Comparison of ENCODE assay signal across 1 cellular context in the genomic region with DNA sequence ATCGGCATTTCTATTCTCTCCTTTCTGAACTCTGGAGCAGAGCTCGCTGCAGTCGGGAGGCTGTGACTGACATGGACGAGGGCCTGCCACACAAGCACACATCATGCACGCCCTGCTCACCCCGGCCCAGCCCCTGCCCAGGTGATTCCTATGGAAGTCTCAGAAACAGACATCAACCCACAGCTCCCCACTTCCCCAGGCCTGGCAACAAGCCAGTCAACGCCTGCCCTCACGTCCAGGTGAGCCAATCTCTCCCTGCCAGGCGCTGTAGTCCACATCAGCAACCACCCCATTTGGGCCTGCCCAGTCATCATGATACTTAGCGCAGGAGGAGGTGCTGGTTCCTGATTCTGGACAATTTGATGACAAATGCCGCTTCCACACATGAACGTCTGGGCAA.
TF ChIP-seq lines count a peak whose summit lies in the region.

No MANE protein-coding gene starts in this region.

TF ChIP-seq in HepG2, 621 proteins besides CTCF, POLR2A, EP300 and RAD21:
- TF ChIP-seq HOXA9 (CRISPR knock-in tag; IDR thresholded peaks at IDR 0.05; ENCODE audit: borderline replicate concordance) (no peak), ZNF382 (CRISPR knock-in tag; IDR thresholded peaks at IDR 0.05; ENCODE audit: borderline replicate concordance) (no peak), KAT2B (IDR thresholded peaks at IDR 0.05; ENCODE audit: borderline replicate concordance, low read depth, low read length) (no peak), ERF (CRISPR knock-in tag; IDR thresholded peaks at IDR 0.05) (no peak), ZNF766 (CRISPR knock-in tag; IDR thresholded peaks at IDR 0.05; ENCODE audit: borderline replicate concordance) (no peak), GATA4 (IDR thresholded peaks at IDR 0.05; ENCODE audit: borderline replicate concordance, low read depth) (no peak), ZBTB8A (CRISPR knock-in tag; IDR thresholded peaks at IDR 0.05; ENCODE audit: borderline replicate concordance, low read depth) (no peak), RCOR2 (CRISPR knock-in tag; IDR thresholded peaks at IDR 0.05) (no peak), HNRNPH1 (optimal IDR thresholded peaks at IDR 0.05; ENCODE audit: low read depth, low read length) (no peak), NR2F2 (IDR thresholded peaks at IDR 0.05; ENCODE audit: borderline replicate concordance, low read depth) (no peak), ZNF7 (CRISPR knock-in tag; IDR thresholded peaks at IDR 0.05) (no peak), ZNF577 (CRISPR knock-in tag; IDR thresholded peaks at IDR 0.05; ENCODE audit: borderline replicate concordance, low read depth) (no peak)
- TF ChIP-seq, protein P1, sequence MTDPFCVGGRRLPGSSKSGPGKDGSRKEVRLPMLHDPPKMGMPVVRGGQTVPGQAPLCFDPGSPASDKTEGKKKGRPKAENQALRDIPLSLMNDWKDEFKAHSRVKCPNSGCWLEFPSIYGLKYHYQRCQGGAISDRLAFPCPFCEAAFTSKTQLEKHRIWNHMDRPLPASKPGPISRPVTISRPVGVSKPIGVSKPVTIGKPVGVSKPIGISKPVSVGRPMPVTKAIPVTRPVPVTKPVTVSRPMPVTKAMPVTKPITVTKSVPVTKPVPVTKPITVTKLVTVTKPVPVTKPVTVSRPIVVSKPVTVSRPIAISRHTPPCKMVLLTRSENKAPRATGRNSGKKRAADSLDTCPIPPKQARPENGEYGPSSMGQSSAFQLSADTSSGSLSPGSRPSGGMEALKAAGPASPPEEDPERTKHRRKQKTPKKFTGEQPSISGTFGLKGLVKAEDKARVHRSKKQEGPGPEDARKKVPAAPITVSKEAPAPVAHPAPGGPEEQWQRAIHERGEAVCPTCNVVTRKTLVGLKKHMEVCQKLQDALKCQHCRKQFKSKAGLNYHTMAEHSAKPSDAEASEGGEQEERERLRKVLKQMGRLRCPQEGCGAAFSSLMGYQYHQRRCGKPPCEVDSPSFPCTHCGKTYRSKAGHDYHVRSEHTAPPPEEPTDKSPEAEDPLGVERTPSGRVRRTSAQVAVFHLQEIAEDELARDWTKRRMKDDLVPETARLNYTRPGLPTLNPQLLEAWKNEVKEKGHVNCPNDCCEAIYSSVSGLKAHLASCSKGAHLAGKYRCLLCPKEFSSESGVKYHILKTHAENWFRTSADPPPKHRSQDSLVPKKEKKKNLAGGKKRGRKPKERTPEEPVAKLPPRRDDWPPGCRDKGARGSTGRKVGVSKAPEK (CRISPR knock-in tag; IDR thresholded peaks at IDR 0.05; ENCODE audit: borderline replicate concordance): no peak
- TF ChIP-seq, protein P2, sequence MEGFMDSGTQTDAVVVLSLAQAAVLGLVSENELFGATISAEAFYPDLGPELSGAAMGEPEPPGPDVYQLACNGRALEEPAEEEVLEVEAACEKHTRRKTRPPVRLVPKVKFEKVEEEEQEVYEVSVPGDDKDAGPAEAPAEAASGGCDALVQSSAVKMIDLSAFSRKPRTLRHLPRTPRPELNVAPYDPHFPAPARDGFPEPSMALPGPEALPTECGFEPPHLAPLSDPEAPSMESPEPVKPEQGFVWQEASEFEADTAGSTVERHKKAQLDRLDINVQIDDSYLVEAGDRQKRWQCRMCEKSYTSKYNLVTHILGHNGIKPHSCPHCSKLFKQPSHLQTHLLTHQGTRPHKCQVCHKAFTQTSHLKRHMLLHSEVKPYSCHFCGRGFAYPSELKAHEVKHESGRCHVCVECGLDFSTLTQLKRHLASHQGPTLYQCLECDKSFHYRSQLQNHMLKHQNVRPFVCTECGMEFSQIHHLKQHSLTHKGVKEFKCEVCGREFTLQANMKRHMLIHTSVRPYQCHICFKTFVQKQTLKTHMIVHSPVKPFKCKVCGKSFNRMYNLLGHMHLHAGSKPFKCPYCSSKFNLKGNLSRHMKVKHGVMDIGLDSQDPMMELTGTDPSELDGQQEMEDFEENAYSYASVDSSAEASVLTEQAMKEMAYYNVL (CRISPR knock-in tag; IDR thresholded peaks at IDR 0.05; ENCODE audit: borderline replicate concordance): no peak
- TF ChIP-seq, protein P3, sequence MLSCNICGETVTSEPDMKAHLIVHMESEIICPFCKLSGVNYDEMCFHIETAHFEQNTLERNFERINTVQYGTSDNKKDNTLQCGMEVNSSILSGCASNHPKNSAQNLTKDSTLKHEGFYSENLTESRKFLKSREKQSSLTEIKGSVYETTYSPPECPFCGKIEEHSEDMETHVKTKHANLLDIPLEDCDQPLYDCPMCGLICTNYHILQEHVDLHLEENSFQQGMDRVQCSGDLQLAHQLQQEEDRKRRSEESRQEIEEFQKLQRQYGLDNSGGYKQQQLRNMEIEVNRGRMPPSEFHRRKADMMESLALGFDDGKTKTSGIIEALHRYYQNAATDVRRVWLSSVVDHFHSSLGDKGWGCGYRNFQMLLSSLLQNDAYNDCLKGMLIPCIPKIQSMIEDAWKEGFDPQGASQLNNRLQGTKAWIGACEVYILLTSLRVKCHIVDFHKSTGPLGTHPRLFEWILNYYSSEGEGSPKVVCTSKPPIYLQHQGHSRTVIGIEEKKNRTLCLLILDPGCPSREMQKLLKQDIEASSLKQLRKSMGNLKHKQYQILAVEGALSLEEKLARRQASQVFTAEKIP (CRISPR knock-in tag; IDR thresholded peaks at IDR 0.05; ENCODE audit: borderline replicate concordance): no peak
TF ChIP-seq in HepG2: peak in this region for 0.
